33 cellular contexts compared by ENCODE assay signal in genomic region chr10:66350622-66351399, GRCh38.
"Had no signal": no experiment of that assay in that cellular context is flagged by ENCODE, and none has a peak within 500 bp of the region (broad histone marks: within the 10 kb centered on the region; RNA-seq: fewer than 3 reads in every experiment).

No MANE protein-coding gene starts in this region.

- H3K27ac ChIP-seq: PC-9, RWPE1, WERI-Rb-1 had no signal

- DNase-seq: activated CD4-positive, alpha-beta memory T cell treated with anti-CD3 and anti-CD28 coated beads, Interleukin-2, amount 10 ng/mL, durations not matched to agents 7 days and 5 days; activated CD4-positive, alpha-beta T cell treated with anti-CD3 and anti-CD28 coated beads for 1 hour; activated CD4-positive, alpha-beta T cell treated with anti-CD3 and anti-CD28 coated beads for 48 hours; activated CD4-positive, CD25-positive, alpha-beta regulatory T cell; activated CD8-positive, alpha-beta memory T cell treated with anti-CD3 and anti-CD28 coated beads for 24 hours; activated CD8-positive, alpha-beta memory T cell treated with anti-CD3 and anti-CD28 coated beads, Interleukin-2, amount 10 ng/mL, durations not matched to agents 7 days and 5 days; activated CD8-positive, alpha-beta memory T cell treated with anti-CD3 and anti-CD28 coated beads, Interleukin-2, amount 50 U/mL, for 48 hours; activated effector memory CD4-positive, alpha-beta T cell treated with Interleukin-2 at 50 U/mL for 16 hours; activated naive CD4-positive, alpha-beta T cell treated with anti-CD3 and anti-CD28 coated beads, Interleukin-2, amount 10 ng/mL, durations not matched to agents 7 days and 5 days; activated naive CD8-positive, alpha-beta T cell treated with anti-CD3 and anti-CD28 coated beads, Interleukin-2, amount 50 U/mL, for 24 hours; activated T-cell treated with anti-CD3 and anti-CD28 coated beads, Interleukin-2, amount 50 U/mL, for 48 hours; anterior cingulate cortex; central memory CD4-positive, alpha-beta T cell; Karpas-422; KBM-7; NCI-H1092 treated with DMSO at 0.1 percent for 48 hours; NCI-H1417; NCI-H146; NCI-H187; NCI-H2029 treated with DMSO at 0.1 percent for 48 hours; NCI-H2107; NCI-H2171; NCI-H524; NK-92 treated with Interleukin-12 subunit alpha and Interleukin-12 subunit beta, amount 100 ng/mL, for 24 hours; PC-9; Right ventricle myocardium superior; SW 1271; T-helper 1 cell; T-helper 2 cell; T-helper 9 cell; WERI-Rb-1 had no signal

- H3K36me3 ChIP-seq: WERI-Rb-1 had no signal

- H3K4me3 ChIP-seq: PC-9 had no signal

- FAIRE-seq: RCC 7860 had no signal
